In genomic region chr9:113501129-113501686, GRCh38 we compare ENCODE assay signal across 14 cellular contexts. TPM values are rescaled to one million over a fixed set of nuclear protein-coding genes. Genes with fewer than 3 reads are reported as not detected.
DNase-seq lines count a peak whose midpoint lies in the region; ATAC-seq, FAIRE-seq and TF ChIP-seq lines count a peak whose summit lies in the region.
"Had no signal": no experiment of that assay in that cellular context is flagged by ENCODE, and none has a peak within 500 bp of the region (broad histone marks: within the 10 kb centered on the region; RNA-seq: fewer than 3 reads in every experiment).

No MANE protein-coding gene starts in this region.

- no peaks in the 10 kb centered on the region for H3K36me3 ChIP-seq in HUES6 (ENCODE audit: control insufficient read depth, insufficient read depth, low read length)
- no peaks in the 10 kb centered on the region for H3K36me3 ChIP-seq in H1 (ENCODE audit: control insufficient read depth in 2 of 4, insufficient read depth in 4 of 4, low read length in 3 of 4)
- H3K36me3 ChIP-seq in kidney (ENCODE audit: control insufficient read depth in 1 of 2, insufficient read depth in 2 of 2, low read length in 2 of 2) = no peaks in the 10 kb centered on the region
- peaks cover 0 to 6% (median 0%) of the 10 kb centered on the region in 3 donors for H3K36me3 ChIP-seq in skeletal muscle tissue (ENCODE audit: control insufficient read depth in 3 of 3, insufficient read depth in 3 of 3, low read length in 3 of 3)

- 0 out of 2 replicates have a peak, but pooled peaks cover 2% of the 10 kb centered on the region for H3K79me1 ChIP-seq in H1 (ENCODE audit: low read depth, low read length)

- no peak overlapping the region for H3K56ac ChIP-seq in H1 (replicated peaks; ENCODE audit: insufficient read length, low read depth, low read length)

- H3K23me2 ChIP-seq in H1 (ENCODE audit: low read depth, low read length) = no peaks in the 10 kb centered on the region

- H3K79me2 ChIP-seq in H1 (ENCODE audit: control insufficient read depth in 1 of 2, insufficient read depth in 2 of 2, low read length in 2 of 2) = no peaks in the 10 kb centered on the region

- no peak overlapping the region for H3K4ac ChIP-seq in H1 (replicated peaks; ENCODE audit: insufficient read length, low read depth, low read length)

- H3K18ac ChIP-seq in H1 (ENCODE audit: extremely low read depth, low read length) = peak overlapping the region; percentile 85

- peak in 1 of 2 experiments; percentile 27; a peak in 1 of 3 replicates for TF ChIP-seq EP300 in H1 (IDR thresholded peaks at IDR 0.05; ENCODE audit: borderline replicate concordance in 1 of 2, low read depth in 2 of 2, low read length in 2 of 2)

- CTCF ChIA-PET in H1 (lab: Charles Lee; ENCODE audit: partially characterized antibody) = interaction anchor here (0.6 to 2.0 kb wide), 7 partner anchors 8 to 326 kb away, joined by 3 to 6 read pairs (median 4); no protein-coding TSS in a partner anchor

- no peak overlapping the region for H3K23ac ChIP-seq in H1 (ENCODE audit: insufficient read length)

- peak in 1 of 2 experiments; percentile 14; a peak in 1 of 4 replicates for TF ChIP-seq RAD21 in H1 (IDR thresholded peaks at IDR 0.05 in 1 of 2, conservative IDR thresholded peaks at IDR 0.05 in 1 of 2; ENCODE audit: low read depth in 2 of 2, low read length in 2 of 2)

- H3K9ac ChIP-seq in HUES6 (ENCODE audit: low read length) (no peak overlapping the region), H1 (replicated peaks in 1 of 4; ENCODE audit: extremely low read depth in 1 of 4, low read depth in 3 of 4, low read length in 3 of 4) (peak overlapping the region in 2 of 4 experiments; percentile 2 to 19; a peak in 3 of 7 replicates), kidney (ENCODE audit: low read length in 2 of 2) (peak overlapping the region in 1 of 2 donors; percentile 52), skeletal muscle tissue (ENCODE audit: low read depth in 1 of 3, low read length in 3 of 3) (peak overlapping the region in 2 of 3 donors; percentile 24 to 60)

- DNase-seq in H1 (ENCODE audit: low read depth in 1 of 2, low spot score in 2 of 2) = peak; percentile 27 to 64
- DNase-seq in kidney = no peak
- DNase-seq in erythroblast (lab: John Stamatoyannopoulos, UW) = no peak
- DNase-seq in urothelium cell line (ENCODE audit: low spot score) = no peak
- DNase-seq in NCI-H1417 treated with DMSO at 0.1 percent for 48 hours (lab: John Stamatoyannopoulos, UW) = no peak
- DNase-seq: activated CD4-positive, alpha-beta T cell treated with anti-CD3 and anti-CD28 coated beads, Interleukin-2, amount 50 U/mL, for 4 hours; activated naive CD4-positive, alpha-beta T cell; kidney glomerular epithelial cell; NCI-H345 had no signal

- peak overlapping the region; percentile 52; the same call in 1 of the 2 replicates for H2AFZ ChIP-seq in H1 (ENCODE audit: low read length)

- POLR2A ChIA-PET in H1 (lab: Charles Lee; ENCODE audit: partially characterized antibody) = interaction anchor here (1.0 kb wide), 1 partner anchor 31 kb away, joined by 4 read pairs; no protein-coding TSS in a partner anchor

- H2BK120ac ChIP-seq in H1 (replicated peaks; ENCODE audit: low read depth, low read length) = peak overlapping the region; percentile 45

- FAIRE-seq in H1 (lab: Jason Lieb, UNC) (no peak), kidney (lab: Jason Lieb, UNC) (no peak), urothelium cell line (lab: Jason Lieb, UNC) (no peak)
- FAIRE-seq: H54 had no signal

- no peak overlapping the region for H2BK15ac ChIP-seq in H1 (ENCODE audit: low read length)

- H3K4me1 ChIP-seq in HUES6 (ENCODE audit: control insufficient read depth, insufficient read depth, low read length) (peaks cover 44% of the 10 kb centered on the region), H1 (replicated peaks in 1 of 4; ENCODE audit: control insufficient read depth in 3 of 4, insufficient read depth in 4 of 4, low read length in 3 of 4) (peaks cover 10 to 24% (median 14%) of the 10 kb centered on the region in 4 experiments), kidney (ENCODE audit: control insufficient read depth in 1 of 2, insufficient read depth in 1 of 2, low read depth in 1 of 2, low read length in 2 of 2) (peaks cover 11 to 14% of the 10 kb centered on the region in 2 donors), skeletal muscle tissue (ENCODE audit: control insufficient read depth in 3 of 3, insufficient read depth in 3 of 3, low read length in 3 of 3) (peaks cover 9 to 23% (median 16%) of the 10 kb centered on the region in 3 donors)

- H3K9me3 ChIP-seq in HUES6 (ENCODE audit: control insufficient read depth, insufficient read depth, low read depth, low read length) (no peaks in the 10 kb centered on the region), H1 (ENCODE audit: insufficient read depth in 2 of 2, low read depth in 1 of 2, low read length in 1 of 2) (no peaks in the 10 kb centered on the region), kidney (ENCODE audit: control insufficient read depth in 1 of 2, low read length in 2 of 2) (no peaks in the 10 kb centered on the region), skeletal muscle tissue (ENCODE audit: control insufficient read depth in 3 of 3, low read length in 3 of 3) (no peaks in the 10 kb centered on the region)

- no peak for TF ChIP-seq POLR2A in H1 (IDR thresholded peaks at IDR 0.05; ENCODE audit: control extremely low read depth in 1 of 2, low read depth in 2 of 2, low read length in 2 of 2)
- TF ChIP-seq POLR2A in erythroblast (IDR thresholded peaks at IDR 0.05; ENCODE audit: low read length) = no peak

- H4K91ac ChIP-seq in H1 (replicated peaks; ENCODE audit: insufficient read length, low read length) = peak overlapping the region; percentile 41

- H3K27ac ChIP-seq in HUES6 (ENCODE audit: low read depth, low read length) = peak overlapping the region; percentile 20; the same call in 1 of the 2 replicates
- H3K27ac ChIP-seq in H1 (ENCODE audit: low read depth, low read length) = peak overlapping the region; percentile 65
- H3K27ac ChIP-seq in kidney (ENCODE audit: low read depth in 2 of 2, low read length in 2 of 2) = peak overlapping the region in 1 of 2 donors; percentile 40
- peak overlapping the region; percentile 51 for H3K27ac ChIP-seq in skeletal muscle tissue (ENCODE audit: low read depth, low read length)

- no peak overlapping the region for H2BK20ac ChIP-seq in H1 (ENCODE audit: low read length)

- H4K20me1 ChIP-seq in H1 (replicated peaks in 1 of 2; ENCODE audit: control insufficient read depth in 1 of 2, insufficient read depth in 2 of 2, low read length in 2 of 2) = no peaks in the 10 kb centered on the region

- no peak overlapping the region for H3K14ac ChIP-seq in H1 (ENCODE audit: insufficient read length)

- intact Hi-C loops in kidney (cut with DNase I) = no loop called here

- H3K4me2 ChIP-seq in H1 (ENCODE audit: insufficient read depth in 1 of 2, low read depth in 2 of 2, low read length in 2 of 2) = peak overlapping the region; percentile 42 to 56

- peak overlapping the region; percentile 71; the same call in 1 of the 2 replicates for H2BK5ac ChIP-seq in H1 (ENCODE audit: low read depth, low read length)

- no peak overlapping the region for H2AK5ac ChIP-seq in H1 (ENCODE audit: low read depth, low read length)

- WGBS in H1 (ENCODE audit: extremely low coverage in 1 of 2, insufficient coverage in 1 of 2, insufficient read length in 1 of 2, insufficient replicate concordance in 2 of 2, low coverage in 1 of 2, low lambda C conversion rate in 2 of 2, missing lambda C conversion rate in 1 of 2), 2 experiments = 28% methylated on average over 20 of the region's 20 CpGs; no CpG with 5 or more reads in 1 of the 2 experiments

- H3K27me3 ChIP-seq in HUES6 (ENCODE audit: control insufficient read depth, insufficient read depth, low read length) (no peaks in the 10 kb centered on the region), H1 (replicated peaks in 1 of 4; ENCODE audit: control insufficient read depth in 3 of 4, extremely low read depth in 1 of 4, insufficient read depth in 3 of 4, low read length in 3 of 4) (no peaks in the 10 kb centered on the region; a peak in 2 of 7 replicates), skeletal muscle tissue (ENCODE audit: control insufficient read depth in 3 of 3, insufficient read depth in 3 of 3, low read length in 3 of 3) (no peaks in the 10 kb centered on the region)

- H2BK12ac ChIP-seq in H1 (ENCODE audit: low read depth, low read length) = peak overlapping the region; percentile 71

- no peak for ATAC-seq in HG03025 (IDR thresholded peaks at IDR 0.05; ENCODE audit: low FRiP score, unreplicated experiment)
- ATAC-seq: Panc1 had no signal

- peak overlapping the region; percentile 51; the same call in 1 of the 2 replicates for H4K8ac ChIP-seq in H1 (ENCODE audit: extremely low read depth, insufficient read depth, low read length)

- H4K5ac ChIP-seq in H1 (ENCODE audit: insufficient read length, low read depth, low read length) = peak overlapping the region; percentile 4

- TF ChIP-seq CTCF in H1 (IDR thresholded peaks at IDR 0.05; ENCODE audit: control extremely low read depth in 1 of 3, insufficient read depth in 1 of 3, low read depth in 1 of 3, low read length in 3 of 3) = no peak
- TF ChIP-seq CTCF in kidney (IDR thresholded peaks at IDR 0.05; ENCODE audit: borderline replicate concordance, extremely low read depth, insufficient read depth) = no peak

- H3K4me3 ChIP-seq in HUES6 (ENCODE audit: low read depth, low read length) (peak overlapping the region; percentile 24), H1 (ENCODE audit: extremely low read depth in 1 of 4, insufficient read depth in 2 of 4, low read depth in 3 of 4, low read length in 4 of 4) (peak overlapping the region in 3 of 4 experiments; percentile 27 to 45 (median 42); a peak in 6 of 8 replicates), kidney (ENCODE audit: low read length in 2 of 2) (peak overlapping the region; percentile 25 to 40), skeletal muscle tissue (ENCODE audit: low read length in 3 of 3) (peak overlapping the region; percentile 43 to 70 (median 61))

RNA-seq across cellular contexts. Expression of gene RGS3, which starts 37.7 kb away (rescaled TPM):
- 18.2 TPM in 2 replicates for total RNA-seq in H1 (2021; fragmentation: NEBNext Ultra II Directional; extraction: Animal tissue kit (Norgen Biotek cat#: 25700))
- polyA plus RNA-seq in H1 (2011; rRNA removed) (12.6 and 15.1 TPM in 2 replicates), kidney (ENCODE audit: insufficient read depth, low read depth, low replicate concordance) (137 TPM)
- polyA plus RNA-seq in H1 (2011; cell fraction: cytosol; rRNA removed) = 19.4 TPM
- 23.9 TPM for polyA plus RNA-seq in H1 (2011; cell fraction: nucleus; rRNA removed)
- 17.7 to 20.9 TPM (median 18.5 TPM) in 4 replicates for polyA plus RNA-seq in H1 (2012, experiment 1 of 2)
- polyA plus RNA-seq in H1 (2012, experiment 2 of 2) = 19.6 TPM
- 11.8 TPM for polyA plus RNA-seq in H1 (2013, experiment 1 of 2)
- 13.7 TPM for polyA plus RNA-seq in H1 (2013, experiment 2 of 2)
- polyA minus RNA-seq in H1 (2011; rRNA and poly(A)+ RNA removed) = 21.1 and 22.2 TPM in 2 replicates
- polyA minus RNA-seq in H1 (2011; cell fraction: cytosol; rRNA and poly(A)+ RNA removed) = 13.9 TPM
- 42.0 TPM for polyA minus RNA-seq in H1 (2011; cell fraction: nucleus; rRNA and poly(A)+ RNA removed)
- total RNA-seq in kidney (114 TPM), skeletal muscle tissue (48.0 TPM)

Comparison
In these comparisons a context has a peak if more than half of its experiments do, and no peak if none do; other contexts are left out.
1. DNase-seq: peak in H1 (2 of 2); none in kidney (single experiment), erythroblast (0 of 2), urothelium cell line (single experiment) and NCI-H1417 treated with DMSO at 0.1 percent for 48 hours (single experiment).
2. Peak in every context shown above with its lines, with median percentiles within 50 percentile points of each other: H3K4me3 ChIP-seq.